ENCODE assay signal across 9 cellular contexts in the genomic region with DNA sequence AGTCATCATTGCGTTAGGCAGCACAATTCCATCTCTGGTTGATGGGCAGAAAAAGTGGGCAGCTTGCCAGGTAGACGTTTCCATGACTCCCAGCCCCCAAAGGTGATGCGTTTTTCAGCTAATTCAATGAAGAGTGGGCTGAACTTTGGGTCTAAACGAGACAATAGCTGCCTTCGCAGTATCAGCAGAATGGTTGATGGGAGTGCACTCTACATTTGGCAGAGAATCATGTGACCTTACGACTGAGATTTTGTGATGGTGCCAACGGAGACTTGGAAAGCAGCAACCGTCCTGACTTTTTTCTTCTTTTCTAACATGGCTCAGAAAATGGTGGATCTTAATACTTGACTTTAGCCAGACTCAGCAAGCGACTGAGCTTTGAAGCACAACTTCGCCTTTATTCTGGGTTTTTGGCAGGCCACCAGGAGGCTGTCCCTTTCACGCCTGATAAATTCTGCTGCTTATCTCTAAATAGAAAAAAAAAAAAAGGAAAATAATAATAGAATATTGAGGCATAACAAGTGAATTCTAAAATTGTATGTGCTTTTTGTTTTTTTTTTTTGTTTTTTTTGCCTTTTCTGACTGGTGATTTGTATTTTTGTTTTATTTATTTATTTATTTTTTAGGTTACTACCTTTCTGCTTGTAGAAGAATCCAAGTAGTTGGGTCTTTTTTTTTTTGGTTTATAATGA.
DNase-seq lines count a peak whose midpoint lies in the region; ATAC-seq and TF ChIP-seq lines count a peak whose summit lies in the region.
"Had no signal": no experiment of that assay in that cellular context is flagged by ENCODE, and none has a peak within 500 bp of the region (broad histone marks: within the 10 kb centered on the region; RNA-seq: fewer than 3 reads in every experiment).

No MANE protein-coding gene starts in this region.

- no peak overlapping the region for H3K23ac ChIP-seq in mesenchymal stem cell (ENCODE audit: low read length in 2 of 2)

- no peaks in the 10 kb centered on the region for H3K9me3 Mint-ChIP-seq in MCF 10A (ENCODE audit: unreplicated experiment)
- H3K9me3 Mint-ChIP-seq: activated naive CD8-positive, alpha-beta T cell treated with anti-CD3 and anti-CD28 coated beads for 36 hours had no signal

- H4K8ac ChIP-seq in mesenchymal stem cell (ENCODE audit: low read length), result no peak overlapping the region

- H3K27ac ChIP-seq in breast epithelium (peak overlapping the region; percentile 91 to 93), duodenal mucosa (ENCODE audit: low read depth, low read length) (peak overlapping the region; percentile 18), mesenchymal stem cell (ENCODE audit: low read length, poor library complexity, severe bottlenecking) (no peak overlapping the region)

- no peak overlapping the region for H3K4me3 Mint-ChIP-seq in MCF 10A (ENCODE audit: unreplicated experiment)
- H3K4me3 Mint-ChIP-seq: activated naive CD8-positive, alpha-beta T cell treated with anti-CD3 and anti-CD28 coated beads for 36 hours had no signal

- H3K4me3 ChIP-seq in breast epithelium (peak overlapping the region; percentile 45 to 70 (median 53)), duodenal mucosa (ENCODE audit: low read depth in 1 of 2, low read length in 2 of 2) (peak overlapping the region; percentile 37 to 40), mesenchymal stem cell (ENCODE audit: insufficient read depth in 1 of 2, low read depth in 1 of 2, low read length in 2 of 2) (peak overlapping the region in 1 of 2 experiments; percentile 80), H7 (ENCODE audit: insufficient read depth, low read depth, low read length) (no peak overlapping the region)

- no peak overlapping the region for H3K4ac ChIP-seq in mesenchymal stem cell (ENCODE audit: low read depth in 1 of 2, low read length in 2 of 2)

- H3K27ac Mint-ChIP-seq in MCF 10A (ENCODE audit: low read depth, unreplicated experiment), result no peak overlapping the region
- H3K27ac Mint-ChIP-seq: activated naive CD8-positive, alpha-beta T cell treated with anti-CD3 and anti-CD28 coated beads for 36 hours had no signal

- 80% methylated on average over 10 of the region's 11 CpGs for WGBS in mesenchymal stem cell

- no peaks in the 10 kb centered on the region for H3K36me3 ChIP-seq in breast epithelium
- no peaks in the 10 kb centered on the region for H3K36me3 ChIP-seq in duodenal mucosa (ENCODE audit: control insufficient read depth in 1 of 2, insufficient read depth in 2 of 2, low read length in 2 of 2)
- H3K36me3 ChIP-seq in mesenchymal stem cell (ENCODE audit: control insufficient read depth in 1 of 2, insufficient read depth in 2 of 2, low read depth in 1 of 2, low read length in 2 of 2), result peaks cover 0 to under 1% of the 10 kb centered on the region in 2 experiments
- H3K36me3 ChIP-seq in H7 (replicated peaks; ENCODE audit: control insufficient read depth, insufficient read depth, low read length), result no peaks in the 10 kb centered on the region

- POLR2A ChIA-PET in MCF 10A (lab: Yijun Ruan, JAX), result interaction anchor here (0.5 to 2.8 kb wide), 5 partner anchors 18 to 338 kb away, joined by 3 to 17 read pairs (median 3); no protein-coding TSS in a partner anchor

- H3K27me3 ChIP-seq in breast epithelium, result no peaks in the 10 kb centered on the region
- H3K27me3 ChIP-seq in duodenal mucosa (ENCODE audit: control insufficient read depth in 1 of 2, insufficient read depth in 2 of 2, low read length in 2 of 2), result no peaks in the 10 kb centered on the region
- H3K27me3 ChIP-seq in mesenchymal stem cell (ENCODE audit: control insufficient read depth in 1 of 2, insufficient read depth in 1 of 2, low read length in 2 of 2), result no peaks in the 10 kb centered on the region
- H3K27me3 ChIP-seq in H7 (ENCODE audit: control insufficient read depth, insufficient read depth, low read length), result no peaks in the 10 kb centered on the region

- BruUV-seq in MCF 10A (replicated peaks; lab: Mats Ljungman, UMichigan), result no TSS peak

- no peaks in the 10 kb centered on the region for H3K36me3 Mint-ChIP-seq in MCF 10A (ENCODE audit: insufficient read depth, unreplicated experiment)
- H3K36me3 Mint-ChIP-seq: activated naive CD8-positive, alpha-beta T cell treated with anti-CD3 and anti-CD28 coated beads for 36 hours had no signal

- no peak for TF ChIP-seq POLR2A in breast epithelium (IDR thresholded peaks at IDR 0.05)

- no peak overlapping the region for H2BK5ac ChIP-seq in mesenchymal stem cell (ENCODE audit: low read depth, low read length, poor library complexity, severe bottlenecking)

- no peaks in the 10 kb centered on the region for H3K9me3 ChIP-seq in breast epithelium
- H3K9me3 ChIP-seq in duodenal mucosa (ENCODE audit: control insufficient read depth in 1 of 2, low read length in 2 of 2), result peaks cover 8 to 19% of the 10 kb centered on the region in 2 donors
- no peaks in the 10 kb centered on the region for H3K9me3 ChIP-seq in mesenchymal stem cell (ENCODE audit: control insufficient read depth, low read length)

- no peak for TF ChIP-seq CTCF in breast epithelium (IDR thresholded peaks at IDR 0.05)
- no peak for TF ChIP-seq CTCF in MCF 10A (IDR thresholded peaks at IDR 0.05; ENCODE audit: unreplicated experiment)

- CTCF ChIA-PET in MCF 10A (lab: Yijun Ruan, JAX), result no interaction called here

- peaks cover 13% of the 10 kb centered on the region for H3K79me1 ChIP-seq in mesenchymal stem cell (replicated peaks; ENCODE audit: low read length, poor library complexity, severe bottlenecking)

- H3K9ac ChIP-seq in duodenal mucosa (ENCODE audit: low read depth in 1 of 2, low read length in 2 of 2) (no peak overlapping the region), mesenchymal stem cell (ENCODE audit: low read length) (peak overlapping the region; percentile 97)

- no peaks in the 10 kb centered on the region for H3K4me1 ChIP-seq in breast epithelium
- H3K4me1 ChIP-seq in duodenal mucosa (ENCODE audit: control insufficient read depth in 1 of 2, insufficient read depth in 2 of 2, low read length in 2 of 2), result no peaks in the 10 kb centered on the region
- peaks cover 5% of the 10 kb centered on the region for H3K4me1 ChIP-seq in mesenchymal stem cell (ENCODE audit: control insufficient read depth, insufficient read depth, low read depth, low read length)

- no peak overlapping the region for H2BK15ac ChIP-seq in mesenchymal stem cell (ENCODE audit: low read depth, poor library complexity, severe bottlenecking)

- H2AK5ac ChIP-seq in mesenchymal stem cell (ENCODE audit: low read length, severe bottlenecking), result no peak overlapping the region

- intact Hi-C loops in breast epithelium (cut with DNase I; ENCODE audit: low total_unique reads), result no loop called here
- intact Hi-C loops in MCF 10A (cut with micrococcal nuclease), result no loop called here

- H2BK120ac ChIP-seq in mesenchymal stem cell (ENCODE audit: low read depth, low read length), result no peak overlapping the region

- DNase-seq in breast epithelium (ENCODE audit: low spot score in 2 of 2) (peak; percentile 62 to 70), MCF 10A (ENCODE audit: unreplicated experiment) (no peak), mesenchymal stem cell (no peak), H7 (no peak), KG1 (lab: John Stamatoyannopoulos, UW) (no peak)
- DNase-seq: activated naive CD8-positive, alpha-beta T cell treated with anti-CD3 and anti-CD28 coated beads for 36 hours had no signal

- H3K4me2 ChIP-seq in mesenchymal stem cell (ENCODE audit: low read length, poor library complexity, severe bottlenecking), result no peak overlapping the region

- H3K27me3 Mint-ChIP-seq in MCF 10A (ENCODE audit: insufficient read depth, unreplicated experiment), result no peaks in the 10 kb centered on the region
- H3K27me3 Mint-ChIP-seq: activated naive CD8-positive, alpha-beta T cell treated with anti-CD3 and anti-CD28 coated beads for 36 hours had no signal

- no peak overlapping the region for H2AFZ ChIP-seq in mesenchymal stem cell (ENCODE audit: low read depth, low read length)

- H4K91ac ChIP-seq in mesenchymal stem cell (ENCODE audit: low read length), result peak overlapping the region; percentile 39

- H3K18ac ChIP-seq in mesenchymal stem cell (ENCODE audit: low read depth in 1 of 2, low read length in 2 of 2), result no peak overlapping the region

- peaks cover 16% of the 10 kb centered on the region for H3K4me1 Mint-ChIP-seq in MCF 10A (ENCODE audit: insufficient read depth, unreplicated experiment)
- H3K4me1 Mint-ChIP-seq: activated naive CD8-positive, alpha-beta T cell treated with anti-CD3 and anti-CD28 coated beads for 36 hours had no signal

- ATAC-seq in HG03469 (IDR thresholded peaks at IDR 0.05; ENCODE audit: unreplicated experiment) (no peak), GM18519 (IDR thresholded peaks at IDR 0.05; ENCODE audit: low FRiP score, unreplicated experiment) (no peak)

- no peak overlapping the region for H2BK12ac ChIP-seq in mesenchymal stem cell (ENCODE audit: low read length in 2 of 2)

- H3K14ac ChIP-seq in mesenchymal stem cell (ENCODE audit: low read length in 2 of 2), result peak overlapping the region in 1 of 2 experiments; percentile 41

Comparison
In these comparisons a context has a peak if more than half of its experiments do, and no peak if none do; other contexts are left out.
1. DNase-seq: peak in breast epithelium (2 of 2); none in MCF 10A (single experiment), mesenchymal stem cell (single experiment), H7 (single experiment) and KG1 (single experiment).